In genomic region chr5:91206734-91207133, GRCh38 we compare ENCODE assay signal across 17 cellular contexts.
DNase-seq lines count a peak whose midpoint lies in the region; TF ChIP-seq lines count a peak whose summit lies in the region.
"Had no signal": no experiment of that assay in that cellular context is flagged by ENCODE, and none has a peak within 500 bp of the region (broad histone marks: within the 10 kb centered on the region; RNA-seq: fewer than 3 reads in every experiment).

No MANE protein-coding gene starts in this region.

- H3K4me1 ChIP-seq in SK-N-SH (ENCODE audit: control insufficient read depth in 1 of 2, insufficient read depth in 2 of 2, low read depth in 1 of 2, low read length in 1 of 2), result peaks cover 0 to 13% of the 10 kb centered on the region in 2 experiments; a peak in 2 of 4 replicates
- H3K4me1 ChIP-seq: BLaER1 treated with 17β-estradiol and CSF1 and Interleukin-3, amounts not matched to agents 10 nM and 100 nM had no signal

- H3K4me3 ChIP-seq in SK-N-SH (ENCODE audit: low read depth in 2 of 2, low read length in 1 of 2), result no peak overlapping the region
- H3K4me3 ChIP-seq: BLaER1 treated with 17β-estradiol and CSF1 and Interleukin-3, amounts not matched to agents 10 nM and 100 nM; esophagus muscularis mucosa had no signal

- H2AFZ ChIP-seq in SK-N-SH (ENCODE audit: low read depth), result no peak overlapping the region

- TF ChIP-seq CTCF in SK-N-SH (IDR thresholded peaks at IDR 0.05), result no peak

- H3K9ac ChIP-seq in SK-N-SH, result no peak overlapping the region
- H3K9ac ChIP-seq: BLaER1 treated with 17β-estradiol and CSF1 and Interleukin-3, amounts not matched to agents 10 nM and 100 nM had no signal

- no peaks in the 10 kb centered on the region for H3K9me3 ChIP-seq in SK-N-SH
- H3K9me3 ChIP-seq: BLaER1 treated with 17β-estradiol and CSF1 and Interleukin-3, amounts not matched to agents 10 nM and 100 nM; esophagus muscularis mucosa had no signal

- H3K9me2 ChIP-seq in SK-N-SH, result no peaks in the 10 kb centered on the region

- POLR2A ChIA-PET in SK-N-SH (lab: Yijun Ruan, JAX), result no interaction called here

- WGBS in SK-N-SH (ENCODE audit: low lambda C conversion rate), result 67% methylated on average over 2 of the region's 2 CpGs

- H3K4me2 ChIP-seq in SK-N-SH, result no peak overlapping the region
- H3K4me2 ChIP-seq: BLaER1 treated with 17β-estradiol and CSF1 and Interleukin-3, amounts not matched to agents 10 nM and 100 nM had no signal

- no peaks in the 10 kb centered on the region for H3K79me2 ChIP-seq in SK-N-SH (ENCODE audit: insufficient read depth)

- no peak for TF ChIP-seq RAD21 in SK-N-SH (IDR thresholded peaks at IDR 0.05; ENCODE audit: low read length)

- peak overlapping the region in 1 of 2 experiments; percentile 37; a peak in 2 of 4 replicates for H3K27ac ChIP-seq in SK-N-SH (ENCODE audit: low read depth in 2 of 2, low read length in 1 of 2)
- peak overlapping the region; percentile 5 for H3K27ac ChIP-seq in epithelial cell of prostate
- H3K27ac ChIP-seq: BLaER1 treated with 17β-estradiol and CSF1 and Interleukin-3, amounts not matched to agents 10 nM and 100 nM; esophagus muscularis mucosa had no signal

- CTCF ChIA-PET in SK-N-SH (lab: Yijun Ruan, JAX), result interaction anchor here (0.6 kb wide), 1 partner anchor 36 kb away, joined by 4 read pairs; no protein-coding TSS in a partner anchor

- H3K27me3 ChIP-seq in SK-N-SH (ENCODE audit: insufficient read depth), result no peaks in the 10 kb centered on the region
- H3K27me3 ChIP-seq: BLaER1 treated with 17β-estradiol and CSF1 and Interleukin-3, amounts not matched to agents 10 nM and 100 nM; esophagus muscularis mucosa had no signal

- H4K20me1 ChIP-seq in SK-N-SH (ENCODE audit: insufficient read depth), result no peaks in the 10 kb centered on the region
- H4K20me1 ChIP-seq: BLaER1 treated with 17β-estradiol and CSF1 and Interleukin-3, amounts not matched to agents 10 nM and 100 nM had no signal

- no peaks in the 10 kb centered on the region for H3K36me3 ChIP-seq in SK-N-SH (replicated peaks in 1 of 2; ENCODE audit: control insufficient read depth in 1 of 2, insufficient read depth in 2 of 2, low read length in 1 of 2)
- H3K36me3 ChIP-seq: BLaER1 treated with 17β-estradiol and CSF1 and Interleukin-3, amounts not matched to agents 10 nM and 100 nM; esophagus muscularis mucosa had no signal

- peaks cover 3% of the 10 kb centered on the region for H3F3A ChIP-seq in SK-N-SH (replicated peaks; ENCODE audit: insufficient read depth)

- TF ChIP-seq EP300 in SK-N-SH (IDR thresholded peaks at IDR 0.05; ENCODE audit: borderline replicate concordance in 1 of 2, low read depth in 1 of 2, low read length in 1 of 2), result no peak

- DNase-seq in GM04504 (ENCODE audit: low read depth) (peak; percentile 43), SK-N-SH (no peak), epithelial cell of prostate (ENCODE audit: low read depth, low spot score) (peak; percentile 37), renal cortical epithelial cell (ENCODE audit: low read depth) (peak; percentile 60), MV-4-11 (lab: John Stamatoyannopoulos, UW) (no peak), inferior parietal cortex (ENCODE audit: extremely low spot score) (no peak)
- no peak for DNase-seq in stimulated activated naive CD4-positive, alpha-beta T cell (lab: John Stamatoyannopoulos, UW)
- DNase-seq: activated effector memory CD4-positive, alpha-beta T cell treated with Interleukin-2 at 50 U/mL for 16 hours; cortex of kidney; DMS53; naive B cell; NCI-H2029; NCI-H82; posterior cingulate gyrus; T-cell had no signal

TF ChIP-seq in SK-N-SH, 30 proteins besides CTCF, POLR2A, EP300 and RAD21:
- no peak for TF ChIP-seq EZH2phosphoT487 (IDR thresholded peaks at IDR 0.05; ENCODE audit: borderline replicate concordance, low read depth)
- TF ChIP-seq MXI1 (IDR thresholded peaks at IDR 0.05; ENCODE audit: low read depth, low read length), result no peak
- TF ChIP-seq TEAD4 (IDR thresholded peaks at IDR 0.05; ENCODE audit: borderline replicate concordance, insufficient read depth), result no peak
- no peak for TF ChIP-seq NFIC (IDR thresholded peaks at IDR 0.05; ENCODE audit: borderline replicate concordance)
- TF ChIP-seq, protein P1, sequence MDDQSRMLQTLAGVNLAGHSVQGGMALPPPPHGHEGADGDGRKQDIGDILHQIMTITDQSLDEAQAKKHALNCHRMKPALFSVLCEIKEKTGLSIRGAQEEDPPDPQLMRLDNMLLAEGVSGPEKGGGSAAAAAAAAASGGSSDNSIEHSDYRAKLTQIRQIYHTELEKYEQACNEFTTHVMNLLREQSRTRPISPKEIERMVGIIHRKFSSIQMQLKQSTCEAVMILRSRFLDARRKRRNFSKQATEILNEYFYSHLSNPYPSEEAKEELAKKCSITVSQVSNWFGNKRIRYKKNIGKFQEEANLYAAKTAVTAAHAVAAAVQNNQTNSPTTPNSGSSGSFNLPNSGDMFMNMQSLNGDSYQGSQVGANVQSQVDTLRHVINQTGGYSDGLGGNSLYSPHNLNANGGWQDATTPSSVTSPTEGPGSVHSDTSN (IDR thresholded peaks at IDR 0.05), result peak; percentile 26; the same call in 1 of the 2 replicates
- no peak for TF ChIP-seq NRF1 (IDR thresholded peaks at IDR 0.05; ENCODE audit: low read depth, low read length)
- TF ChIP-seq RXRA (IDR thresholded peaks at IDR 0.05; ENCODE audit: borderline replicate concordance, low read depth), result no peak
- no peak for TF ChIP-seq RCOR1 (IDR thresholded peaks at IDR 0.05; ENCODE audit: low read length)
- no peak for TF ChIP-seq SIN3A (IDR thresholded peaks at IDR 0.05; ENCODE audit: borderline replicate concordance, low read depth, low read length)
- TF ChIP-seq ZBTB33 (IDR thresholded peaks at IDR 0.05; ENCODE audit: borderline replicate concordance, low read depth), result no peak
- peak; percentile 55 for TF ChIP-seq JUND (IDR thresholded peaks at IDR 0.05)
- no peak for TF ChIP-seq TAF1 (IDR thresholded peaks at IDR 0.05; ENCODE audit: borderline replicate concordance, low read depth, low read length)
- TF ChIP-seq, protein P2, sequence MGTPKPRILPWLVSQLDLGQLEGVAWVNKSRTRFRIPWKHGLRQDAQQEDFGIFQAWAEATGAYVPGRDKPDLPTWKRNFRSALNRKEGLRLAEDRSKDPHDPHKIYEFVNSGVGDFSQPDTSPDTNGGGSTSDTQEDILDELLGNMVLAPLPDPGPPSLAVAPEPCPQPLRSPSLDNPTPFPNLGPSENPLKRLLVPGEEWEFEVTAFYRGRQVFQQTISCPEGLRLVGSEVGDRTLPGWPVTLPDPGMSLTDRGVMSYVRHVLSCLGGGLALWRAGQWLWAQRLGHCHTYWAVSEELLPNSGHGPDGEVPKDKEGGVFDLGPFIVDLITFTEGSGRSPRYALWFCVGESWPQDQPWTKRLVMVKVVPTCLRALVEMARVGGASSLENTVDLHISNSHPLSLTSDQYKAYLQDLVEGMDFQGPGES (IDR thresholded peaks at IDR 0.05; ENCODE audit: low read depth, low read length), result no peak
- no peak for TF ChIP-seq TCF12 (IDR thresholded peaks at IDR 0.05)
- peak; percentile 68; the same call in 1 of the 2 replicates for TF ChIP-seq FOSL2 (IDR thresholded peaks at IDR 0.05; ENCODE audit: borderline replicate concordance, low read depth)

Comparison
In these comparisons a context has a peak if more than half of its experiments do, and no peak if none do; other contexts are left out.
1. DNase-seq: peak in GM04504 (single experiment), epithelial cell of prostate (single experiment) and renal cortical epithelial cell (single experiment); none in SK-N-SH (single experiment), stimulated activated naive CD4-positive, alpha-beta T cell (0 of 6), MV-4-11 (single experiment) and inferior parietal cortex (single experiment).